Comparison of ENCODE assay signal across 19 cellular contexts in the genomic region with DNA sequence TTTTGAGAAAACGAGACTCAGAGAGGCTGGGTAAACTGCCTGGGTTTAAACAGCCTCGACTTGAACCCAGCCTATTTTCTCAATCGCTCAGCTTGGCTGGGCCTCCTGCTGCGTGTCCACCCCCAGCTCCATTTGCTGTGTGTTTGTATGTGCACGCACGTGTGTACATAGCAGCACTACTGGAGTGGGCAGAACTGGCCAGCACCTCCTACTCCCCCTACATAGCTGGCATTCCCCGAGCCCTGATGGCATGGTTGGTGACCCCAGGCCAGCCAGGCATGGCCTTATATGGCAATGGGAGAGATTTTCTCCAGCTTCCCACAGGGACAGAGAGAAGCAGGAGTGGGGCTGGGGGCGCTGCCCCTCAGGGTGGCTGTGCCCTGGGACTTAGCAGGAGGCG. TPM values are rescaled to one million over a fixed set of nuclear protein-coding genes. Genes with fewer than 3 reads are reported as not detected.
DNase-seq lines count a peak whose midpoint lies in the region; ATAC-seq and TF ChIP-seq lines count a peak whose summit lies in the region.
"Had no signal": no experiment of that assay in that cellular context is flagged by ENCODE, and none has a peak within 500 bp of the region (broad histone marks: within the 10 kb centered on the region; RNA-seq: fewer than 3 reads in every experiment).

No MANE protein-coding gene starts in this region.

- no peak for ATAC-seq in HG02973 (IDR thresholded peaks at IDR 0.05; ENCODE audit: unreplicated experiment)

- intact Hi-C loops in spleen (cut with DNase I; ENCODE audit: low total_unique reads): no loop called here

- CTCF ChIA-PET in HEK293 (lab: Yijun Ruan, JAX): interaction anchor here (0.7 to 3.3 kb wide), 4 partner anchors 9 to 236 kb away, joined by 3 to 12 read pairs (median 4); no protein-coding TSS in a partner anchor

- H3K27ac ChIP-seq in HEK293 (ENCODE audit: extremely low read depth, low read depth, low read length): no peak overlapping the region
- H3K27ac ChIP-seq in layer of hippocampus (ENCODE audit: low read depth, low read length): peak overlapping the region; percentile 52
- peak overlapping the region; percentile 31 to 90 (median 85) for H3K27ac ChIP-seq in spleen
- H3K27ac ChIP-seq: right atrium auricular region had no signal

- H3K9me3 ChIP-seq in HEK293 (ENCODE audit: control insufficient read depth, insufficient read depth, low read depth, low read length): no peaks in the 10 kb centered on the region
- H3K9me3 ChIP-seq in spleen: no peaks in the 10 kb centered on the region
- H3K9me3 ChIP-seq: right atrium auricular region, SK-N-SH had no signal

- H3K4me1 ChIP-seq in HEK293 (ENCODE audit: control insufficient read depth, insufficient read depth, low read length) (no peaks in the 10 kb centered on the region), spleen (peaks cover 6 to 100% (median 64%) of the 10 kb centered on the region in 6 donors)

- TF ChIP-seq POLR2A in spleen (IDR thresholded peaks at IDR 0.05): no peak

- POLR2A ChIA-PET in HEK293 (lab: Yijun Ruan, JAX): interaction anchor here (1.3 to 5.4 kb wide), 2 partner anchors 13 to 24 kb away, joined by 11 to 61 read pairs; partner anchors contain the start of gene NUP214

- WGBS in spleen, 5 donors: 66 to 77% (median 76%) methylated on average over 9 of the region's 9 CpGs

- H3K27me3 ChIP-seq in layer of hippocampus (ENCODE audit: control insufficient read depth, insufficient read depth, low read length) (no peaks in the 10 kb centered on the region), spleen (replicated peaks in 1 of 7) (peaks cover 4 to 32% (median 16%) of the 10 kb centered on the region in 7 donors)
- H3K27me3 ChIP-seq: right atrium auricular region had no signal

- no peaks in the 10 kb centered on the region for H3K36me3 ChIP-seq in HEK293 (ENCODE audit: control insufficient read depth in 2 of 2, insufficient read depth in 1 of 2, low read length in 2 of 2)
- peaks cover 0 to 16% (median 0%) of the 10 kb centered on the region in 6 donors for H3K36me3 ChIP-seq in spleen
- H3K36me3 ChIP-seq: right atrium auricular region had no signal

- DNase-seq in amniotic epithelial cell (ENCODE audit: low read depth) (peak; percentile 24), spleen (no peak), H4 (ENCODE audit: low spot score) (no peak), mucosa of gallbladder (ENCODE audit: low spot score) (no peak), NCI-H748 (lab: John Stamatoyannopoulos, UW; ENCODE audit: unreplicated experiment) (no peak)
- DNase-seq: activated CD4-positive, alpha-beta T cell treated with anti-CD3 and anti-CD28 coated beads, Interleukin-2, amount 50 U/mL, for 1 hour; activated T-cell treated with anti-CD3 and anti-CD28 coated beads, Interleukin-2, amount 50 U/mL, for 24 hours; AML-193; effector CD4-positive, alpha-beta T cell; GF-D8; GOT3; NCI-H2029 treated with DMSO at 0.1 percent for 48 hours; NCI-H510A treated with DMSO at 0.1 percent for 48 hours; SK-N-SH; stimulated activated CD4-positive, alpha-beta T cell treated with anti-CD3 and anti-CD28 coated beads, Interleukin-2, amount 100 ng/mL, for 24 hours had no signal

- TF ChIP-seq CTCF in HEK293 (tag by site-specific recombination; IDR thresholded peaks at IDR 0.05) (no peak), spleen (IDR thresholded peaks at IDR 0.05 in 8 of 11, conservative IDR thresholded peaks at IDR 0.05 in 3 of 11) (no peak)

- no peak overlapping the region for H3K4me3 ChIP-seq in HEK293 (ENCODE audit: low read depth, low read length)
- peak overlapping the region in 4 of 8 donors; percentile 55 to 77 (median 71) for H3K4me3 ChIP-seq in spleen
- H3K4me3 ChIP-seq: right atrium auricular region had no signal

TF ChIP-seq in HEK293, 187 proteins besides CTCF, POLR2A, EP300 and RAD21:
- TF ChIP-seq ZNF24 (tag by site-specific recombination; IDR thresholded peaks at IDR 0.05) (no peak), ZNF626 (tag by site-specific recombination; IDR thresholded peaks at IDR 0.05) (no peak), ZNF704 (tag by site-specific recombination; IDR thresholded peaks at IDR 0.05) (no peak), ZNF354C (tag by site-specific recombination; IDR thresholded peaks at IDR 0.05; ENCODE audit: borderline replicate concordance, low read depth) (no peak), ZFHX2 (tag by site-specific recombination; conservative IDR thresholded peaks at IDR 0.05) (peak; percentile 36), MZF1 (tag by site-specific recombination; IDR thresholded peaks at IDR 0.05; ENCODE audit: borderline replicate concordance) (no peak)

RNA-seq across cellular contexts. Expression of gene AIF1L, which starts 4.1 kb away (rescaled TPM):
- total RNA-seq in spleen: 100 to 1,000 TPM; 141 to 596 (median 254) TPM
- 100 to 1,000 TPM in 1 of 3 donors, 10 to 100 TPM in 2; 47.4 to 251 (median 59.4) TPM for polyA plus RNA-seq in spleen
- 3.3 TPM in 2 replicates for total RNA-seq in H4 (2014; rRNA removed; shearing (Covaris generic))
- total RNA-seq in mucosa of gallbladder: 7.0 TPM

RNA-seq across cellular contexts. Expression of gene NUP214, which starts 24.9 kb away (rescaled TPM):
- total RNA-seq in spleen (100 to 1,000 TPM in 6 of 7 donors, 10 to 100 TPM in 1; 70.4 to 182 (median 140) TPM), mucosa of gallbladder (52.1 TPM)
- polyA plus RNA-seq in spleen: 10 to 100 TPM; 21.4 to 54.7 (median 54.2) TPM
- total RNA-seq in H4 (2014; rRNA removed; shearing (Covaris generic)): 10.5 and 15.6 TPM in 2 replicates

Comparison
In these comparisons a context has a peak if more than half of its experiments do, and no peak if none do; other contexts are left out.
1. RNA of gene AIF1L, which starts 4.1 kb away (total RNA-seq): 141 to 596 TPM in spleen; 7.0 TPM in mucosa of gallbladder (single experiment) and 3.3 TPM in H4; every median in the first group is over 10 times any median in the second.